2 cellular contexts compared by ENCODE assay signal in genomic region chr4:1003271-1004070, GRCh38.
TF ChIP-seq lines count a peak whose summit lies in the region.

No MANE protein-coding gene starts in this region.

TF ChIP-seq in WTC11, 78 proteins besides CTCF, POLR2A, EP300 and RAD21:
- TF ChIP-seq USF1 (CRISPR knock-in tag; IDR thresholded peaks at IDR 0.05) = peak; percentile 64; the same call in 1 of the 2 replicates
- TF ChIP-seq RELA (CRISPR knock-in tag; IDR thresholded peaks at IDR 0.05; ENCODE audit: borderline replicate concordance) = peak; percentile 32; the same call in 1 of the 2 replicates
- TF ChIP-seq ATF6 (CRISPR knock-in tag; IDR thresholded peaks at IDR 0.05) = no peak
- TF ChIP-seq USF2 (CRISPR knock-in tag; IDR thresholded peaks at IDR 0.05) = peak; percentile 63
- peak; percentile 45; the same call in 1 of the 2 replicates for TF ChIP-seq MAX (CRISPR knock-in tag; IDR thresholded peaks at IDR 0.05)
- 0 out of 2 replicates have a peak, but pooled peaks have one; percentile 16 for TF ChIP-seq FOXP4 (CRISPR knock-in tag; IDR thresholded peaks at IDR 0.05)
- TF ChIP-seq NFYB (CRISPR knock-in tag; conservative IDR thresholded peaks at IDR 0.05; ENCODE audit: low read depth) = no peak
- TF ChIP-seq ZNF263 (CRISPR knock-in tag; IDR thresholded peaks at IDR 0.05; ENCODE audit: low read depth) = 0 out of 2 replicates have a peak, but pooled peaks have one; percentile 23
- TF ChIP-seq IRF1 (CRISPR knock-in tag; IDR thresholded peaks at IDR 0.05) = 0 out of 2 replicates have a peak, but pooled peaks have one; percentile 47
- TF ChIP-seq HMGA2 (CRISPR knock-in tag; IDR thresholded peaks at IDR 0.05) = no peak

TF ChIP-seq in HepG2, 621 proteins besides CTCF, POLR2A, EP300 and RAD21:
- TF ChIP-seq ZBTB33 (CRISPR knock-in tag; IDR thresholded peaks at IDR 0.05) (peak; percentile 36; the same call in 1 of the 2 replicates), ZXDC (CRISPR knock-in tag; IDR thresholded peaks at IDR 0.05) (no peak), ZNF639 (CRISPR knock-in tag; conservative IDR thresholded peaks at IDR 0.05) (no peak)
